Comparison of ENCODE assay signal across 1 cellular context in the genomic region with DNA sequence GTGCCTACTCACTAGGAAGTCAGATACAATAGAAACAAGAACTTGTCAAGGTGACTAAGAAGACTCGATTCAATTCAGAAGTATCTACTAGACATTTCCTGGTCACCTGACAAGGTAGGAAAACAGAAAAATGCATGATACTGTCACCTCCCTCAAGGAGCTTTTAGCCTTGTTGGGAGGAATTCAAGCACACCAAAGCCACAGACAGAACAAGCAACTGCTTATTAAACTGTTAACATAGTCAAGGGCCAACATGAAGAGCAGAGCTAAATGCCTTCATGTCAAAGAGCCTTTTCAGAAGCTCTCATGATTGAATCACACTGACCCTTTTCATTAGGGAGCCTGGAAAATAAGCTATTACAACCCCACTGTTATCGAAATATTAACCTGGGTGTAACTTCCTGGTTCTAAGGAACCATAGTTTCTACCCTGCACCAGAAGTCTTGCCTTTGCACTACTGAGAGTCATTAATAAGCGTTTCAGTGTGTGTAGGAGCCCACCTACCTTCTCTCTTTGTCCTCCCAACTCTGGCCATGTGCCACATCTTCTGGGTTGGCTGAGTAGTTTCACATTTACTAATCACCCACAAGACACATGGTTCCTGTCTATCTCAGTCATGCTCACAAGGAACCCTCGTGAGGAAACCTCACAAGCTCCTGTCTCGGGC.
TF ChIP-seq lines count a peak whose summit lies in the region.

No MANE protein-coding gene starts in this region.

TF ChIP-seq in GM23338, 12 proteins besides CTCF, POLR2A, EP300 and RAD21 (continued from another document):
- no peak for TF ChIP-seq ZNF462 (CRISPR knock-in tag; IDR thresholded peaks at IDR 0.05)
- TF ChIP-seq REST (IDR thresholded peaks at IDR 0.05; ENCODE audit: unreplicated experiment): no peak
- no peak for TF ChIP-seq CREB1 (CRISPR knock-in tag; IDR thresholded peaks at IDR 0.05; ENCODE audit: low read depth)
- TF ChIP-seq ETS1 (IDR thresholded peaks at IDR 0.05): no peak
- TF ChIP-seq NANOG (IDR thresholded peaks at IDR 0.05; ENCODE audit: borderline replicate concordance): no peak
- TF ChIP-seq POLR2AphosphoS5 (IDR thresholded peaks at IDR 0.05; ENCODE audit: low read depth): no peak
- no peak for TF ChIP-seq EZH2phosphoT487 (IDR thresholded peaks at IDR 0.05; ENCODE audit: unreplicated experiment)
- no peak for TF ChIP-seq ZNF114 (CRISPR knock-in tag; IDR thresholded peaks at IDR 0.05)
- no peak for TF ChIP-seq EZH2 (IDR thresholded peaks at IDR 0.05; ENCODE audit: low read depth, unreplicated experiment)
- TF ChIP-seq STAT1 (IDR thresholded peaks at IDR 0.05; ENCODE audit: unreplicated experiment): no peak
